ENCODE assay signal across 8 cellular contexts in genomic region chr14:91354979-91355685, GRCh38.
A peak's percentile ranks its signal among the peaks of the same experiment; 100 is the strongest.
DNase-seq lines count a peak whose midpoint lies in the region; ATAC-seq, FAIRE-seq and TF ChIP-seq lines count a peak whose summit lies in the region.

No MANE protein-coding gene starts in this region.

- ATAC-seq in Right ventricle myocardium inferior (no peak), Right ventricle myocardium superior (ENCODE audit: poor library complexity) (no peak), GM21381 (IDR thresholded peaks at IDR 0.05; ENCODE audit: unreplicated experiment) (no peak), HG02678 (IDR thresholded peaks at IDR 0.05; ENCODE audit: unreplicated experiment) (no peak)

- DNase-seq in Right ventricle myocardium inferior (ENCODE audit: missing footprints) (peak; percentile 46), Right ventricle myocardium superior (no peak), bronchial epithelial cell (ENCODE audit: low read depth) (no peak), spleen (peak; percentile 79), hypothalamus (lab: John Stamatoyannopoulos, UW) (no peak)

- H3K36me3 ChIP-seq in OCI-LY3 (replicated peaks; ENCODE audit: low read depth, low read length) (peaks cover 41% of the 10 kb centered on the region), bronchial epithelial cell (ENCODE audit: control insufficient read depth, insufficient read depth, low read length) (peaks cover 5% of the 10 kb centered on the region), spleen (peaks cover 0 to 76% (median 14%) of the 10 kb centered on the region in 6 donors)

- H3K4me2 ChIP-seq in OCI-LY3 (ENCODE audit: low read length), result peak overlapping the region; percentile 55

- TF ChIP-seq CTCF in OCI-LY3 (IDR thresholded peaks at IDR 0.05; ENCODE audit: low read depth, low read length), result peak; percentile 57
- TF ChIP-seq CTCF in bronchial epithelial cell (IDR thresholded peaks at IDR 0.05; ENCODE audit: insufficient read depth, low read length, severe bottlenecking), result peak; percentile 23
- TF ChIP-seq CTCF in spleen (IDR thresholded peaks at IDR 0.05 in 8 of 11, conservative IDR thresholded peaks at IDR 0.05 in 3 of 11), result peak in 9 of 11 experiments; percentile 17 to 68 (median 49)

- peaks cover 69% of the 10 kb centered on the region for H3K79me2 ChIP-seq in OCI-LY3 (ENCODE audit: low read length)

- no peak for TF ChIP-seq POLR2A in spleen (IDR thresholded peaks at IDR 0.05)

- H3K4me3 ChIP-seq in OCI-LY3 (ENCODE audit: low read length) (peak overlapping the region; percentile 29; the same call in 1 of the 2 replicates), bronchial epithelial cell (ENCODE audit: low read depth, low read length) (no peak overlapping the region), spleen (peak overlapping the region in 1 of 8 donors; percentile 26)

- no peaks in the 10 kb centered on the region for H3K9me3 ChIP-seq in OCI-LY3 (ENCODE audit: insufficient read depth, low read length)
- no peaks in the 10 kb centered on the region for H3K9me3 ChIP-seq in spleen

- H3K9ac ChIP-seq in OCI-LY3 (ENCODE audit: low read length), result no peak overlapping the region

- no peaks in the 10 kb centered on the region; the same call in 1 of the 2 replicates for H3K27me3 ChIP-seq in OCI-LY3 (ENCODE audit: low read depth, low read length)
- no peaks in the 10 kb centered on the region for H3K27me3 ChIP-seq in bronchial epithelial cell (ENCODE audit: control insufficient read depth, insufficient read depth, low read length)
- no peaks in the 10 kb centered on the region for H3K27me3 ChIP-seq in spleen (replicated peaks in 1 of 7)

- WGBS in spleen, 5 donors, result 62 to 76% (median 70%) methylated on average over 25 to 27 of the region's 27 CpGs

- H3K4me1 ChIP-seq in OCI-LY3 (ENCODE audit: low read length) (peaks cover 83% of the 10 kb centered on the region), spleen (peaks cover 25 to 100% (median 79%) of the 10 kb centered on the region in 6 donors)

- no peak for FAIRE-seq in bronchial epithelial cell (lab: Jason Lieb, UNC)

- no peak overlapping the region for H3K27ac ChIP-seq in OCI-LY3 (ENCODE audit: low read length)
- peak overlapping the region in 4 of 8 donors; percentile 23 to 77 (median 65) for H3K27ac ChIP-seq in spleen

- intact Hi-C loops in Right ventricle myocardium inferior (cut with DNase I), result no loop called here
- intact Hi-C loops in Right ventricle myocardium superior (cut with DNase I), result no loop called here
- intact Hi-C loops in spleen (cut with DNase I; ENCODE audit: low total_unique reads), result no loop called here

- peaks cover 73% of the 10 kb centered on the region for H4K20me1 ChIP-seq in OCI-LY3 (ENCODE audit: insufficient read depth, low read length)

- no peak overlapping the region for H2AFZ ChIP-seq in OCI-LY3 (ENCODE audit: low read depth, low read length)

Comparison
In these comparisons a context has a peak if more than half of its experiments do, and no peak if none do; other contexts are left out.
1. DNase-seq: peak in Right ventricle myocardium inferior (single experiment) and spleen (single experiment); none in Right ventricle myocardium superior (single experiment), bronchial epithelial cell (single experiment) and hypothalamus (0 of 51).
2. Peak in every context shown above with its lines, with median percentiles within 50 percentile points of each other: CTCF ChIP-seq.